ENCODE assay signal across 17 cellular contexts in the genomic region with DNA sequence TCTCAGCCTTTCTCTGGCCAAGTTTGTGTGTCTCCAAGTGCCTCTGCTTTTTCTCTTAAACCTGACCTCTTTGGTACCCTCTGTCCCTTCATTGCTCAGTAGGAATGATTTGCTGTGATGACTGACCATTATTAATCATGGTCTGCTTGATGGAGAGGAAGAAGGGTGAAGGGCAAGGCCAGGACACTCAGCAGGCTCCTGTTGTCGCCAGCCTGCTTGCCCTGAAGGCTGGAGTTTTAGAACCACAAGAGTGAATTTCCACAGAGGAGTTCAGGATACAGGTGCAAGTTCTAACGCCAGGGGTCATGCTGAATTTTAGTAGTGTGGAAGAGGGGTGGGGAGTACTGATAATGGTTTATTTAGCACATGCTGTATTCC. TPM values are rescaled to one million over a fixed set of nuclear protein-coding genes. Genes with fewer than 3 reads are reported as not detected.
DNase-seq lines count a peak whose midpoint lies in the region; ATAC-seq, FAIRE-seq and TF ChIP-seq lines count a peak whose summit lies in the region.
"Had no signal": no experiment of that assay in that cellular context is flagged by ENCODE, and none has a peak within 500 bp of the region (broad histone marks: within the 10 kb centered on the region; RNA-seq: fewer than 3 reads in every experiment).

No MANE protein-coding gene starts in this region.

- peak; percentile 15 for FAIRE-seq in K562 (lab: Jason Lieb, UNC)
- FAIRE-seq: A204.1 had no signal

- H3K4me2 ChIP-seq in K562 (ENCODE audit: insufficient read depth, low read length) = 0 out of 2 replicates have a peak overlapping the region, but pooled peaks have one; percentile 49

- no peak overlapping the region for H2AFZ ChIP-seq in K562 (ENCODE audit: low read depth, low read length)

- no peak for TF ChIP-seq RAD21 in K562 (CRISPR knock-in tag; conservative IDR thresholded peaks at IDR 0.05 in 1 of 2, IDR thresholded peaks at IDR 0.05 in 1 of 2)

- WGBS in K562 (ENCODE audit: insufficient coverage, low coverage, missing lambda C conversion rate) = 56% methylated on average over 2 of the region's 2 CpGs

- no peaks in the 10 kb centered on the region for H3K9me3 Mint-ChIP-seq in activated CD4-positive, alpha-beta memory T cell treated with anti-CD3 and anti-CD28 coated beads for 36 hours
- H3K9me3 Mint-ChIP-seq in activated CD4-positive, alpha-beta memory T cell treated with anti-CD3 and anti-CD28 coated beads, Interleukin-2, amount 10 ng/mL, durations not matched to agents 7 days and 5 days = no peaks in the 10 kb centered on the region
- no peaks in the 10 kb centered on the region for H3K9me3 Mint-ChIP-seq in type B pancreatic cell
- H3K9me3 Mint-ChIP-seq: activated naive CD4-positive, alpha-beta T cell treated with anti-CD3 and anti-CD28 coated beads, Interleukin-2, amount 10 ng/mL, durations not matched to agents 7 days and 5 days; stimulated activated naive CD8-positive, alpha-beta T cell treated with anti-CD3 and anti-CD28 coated beads, Interleukin-15, amount 100 ng/mL, for 72 hours had no signal

- CTCF ChIA-PET in activated CD4-positive, alpha-beta memory T cell treated with anti-CD3 and anti-CD28 coated beads for 36 hours (lab: Charles Lee) = interaction anchor here (1.0 to 14.5 kb wide), 2 partner anchors 17 to 21 kb away, joined by 3 to 319 read pairs; no protein-coding TSS in a partner anchor
- CTCF ChIA-PET in activated CD4-positive, alpha-beta memory T cell treated with anti-CD3 and anti-CD28 coated beads, Interleukin-2, amount 10 ng/mL, durations not matched to agents 7 days and 5 days (lab: Charles Lee) = interaction anchor here (11.8 kb wide), 1 partner anchor 21 kb away, joined by 282 read pairs; no protein-coding TSS in a partner anchor
- CTCF ChIA-PET in K562 (lab: Yijun Ruan, JAX; ENCODE audit: low intra/inter-chr PET ratio) = no interaction called here

- peak overlapping the region; percentile 3 for H3K27ac Mint-ChIP-seq in activated CD4-positive, alpha-beta memory T cell treated with anti-CD3 and anti-CD28 coated beads for 36 hours
- no peak overlapping the region for H3K27ac Mint-ChIP-seq in activated CD4-positive, alpha-beta memory T cell treated with anti-CD3 and anti-CD28 coated beads, Interleukin-2, amount 10 ng/mL, durations not matched to agents 7 days and 5 days
- no peak overlapping the region for H3K27ac Mint-ChIP-seq in type B pancreatic cell
- H3K27ac Mint-ChIP-seq: activated naive CD4-positive, alpha-beta T cell treated with anti-CD3 and anti-CD28 coated beads, Interleukin-2, amount 10 ng/mL, durations not matched to agents 7 days and 5 days; stimulated activated naive CD8-positive, alpha-beta T cell treated with anti-CD3 and anti-CD28 coated beads, Interleukin-15, amount 100 ng/mL, for 72 hours had no signal

- no peak for TF ChIP-seq POLR2A in K562 (conservative IDR thresholded peaks at IDR 0.05)

- no peak overlapping the region for H3K4me3 Mint-ChIP-seq in activated CD4-positive, alpha-beta memory T cell treated with anti-CD3 and anti-CD28 coated beads for 36 hours
- no peak overlapping the region for H3K4me3 Mint-ChIP-seq in activated CD4-positive, alpha-beta memory T cell treated with anti-CD3 and anti-CD28 coated beads, Interleukin-2, amount 10 ng/mL, durations not matched to agents 7 days and 5 days
- peak overlapping the region; percentile 12 for H3K4me3 Mint-ChIP-seq in type B pancreatic cell
- H3K4me3 Mint-ChIP-seq: activated naive CD4-positive, alpha-beta T cell treated with anti-CD3 and anti-CD28 coated beads, Interleukin-2, amount 10 ng/mL, durations not matched to agents 7 days and 5 days; stimulated activated naive CD8-positive, alpha-beta T cell treated with anti-CD3 and anti-CD28 coated beads, Interleukin-15, amount 100 ng/mL, for 72 hours had no signal

- POLR2A ChIA-PET in activated CD4-positive, alpha-beta memory T cell treated with anti-CD3 and anti-CD28 coated beads for 36 hours (lab: Charles Lee) = no interaction called here
- POLR2A ChIA-PET in activated CD4-positive, alpha-beta memory T cell treated with anti-CD3 and anti-CD28 coated beads, Interleukin-2, amount 10 ng/mL, durations not matched to agents 7 days and 5 days (lab: Charles Lee) = interaction anchor here (1.1 to 1.6 kb wide), 2 partner anchors 10 to 77 kb away, joined by 5 to 8 read pairs; no protein-coding TSS in a partner anchor
- POLR2A ChIA-PET in K562 (lab: Yijun Ruan, JAX) = interaction anchor here (1.1 to 1.5 kb wide), 2 partner anchors 13 to 23 kb away, joined by 4 to 5 read pairs; no protein-coding TSS in a partner anchor

- intact Hi-C loops in activated CD4-positive, alpha-beta memory T cell treated with anti-CD3 and anti-CD28 coated beads for 36 hours (cut with micrococcal nuclease) = no loop called here
- intact Hi-C loops in K562 (cut with micrococcal nuclease) = no loop called here

- no peak for TF ChIP-seq EP300 in K562 (IDR thresholded peaks at IDR 0.05; ENCODE audit: low read length)

- in situ Hi-C loops in K562 (cut with MboI) = no loop called here
- in situ Hi-C loops in KBM-7 (cut with MboI; ENCODE audit: low pct_unique_long_range_greater_than_20kb, low sequenced_read_pairs) = no loop called here

- H3K4me1 ChIP-seq in K562 (replicated peaks in 1 of 2; ENCODE audit: control insufficient read depth in 2 of 2, insufficient read depth in 2 of 2, low read length in 2 of 2) (peaks cover 51 to 68% of the 10 kb centered on the region in 2 experiments), muscle layer of duodenum (ENCODE audit: control insufficient read depth in 1 of 2, insufficient read depth in 2 of 2, low read length in 2 of 2) (peaks cover 9 to 21% of the 10 kb centered on the region in 2 donors)

- peaks cover 28% of the 10 kb centered on the region for H3K79me2 ChIP-seq in K562 (ENCODE audit: control insufficient read depth, insufficient read depth, low read length)

- no peaks in the 10 kb centered on the region for H4K20me1 ChIP-seq in K562 (replicated peaks; ENCODE audit: control insufficient read depth, insufficient read depth, low read length)

- no peak for TF ChIP-seq CTCF in K562 (IDR thresholded peaks at IDR 0.05 in 2 of 3, conservative IDR thresholded peaks at IDR 0.05 in 1 of 3; ENCODE audit: insufficient read depth in 2 of 3, low read depth in 1 of 3, low read length in 3 of 3)
- TF ChIP-seq CTCF in type B pancreatic cell (conservative IDR thresholded peaks at IDR 0.05) = no peak

- no TSS peak for BruUV-seq in K562 (replicated peaks; lab: Mats Ljungman, UMichigan)

- H3K9me1 ChIP-seq in K562 (ENCODE audit: control insufficient read depth, insufficient read depth, low read length) = no peaks in the 10 kb centered on the region

- no peak for ATAC-seq in K562
- ATAC-seq: right lobe of liver; stimulated activated naive CD8-positive, alpha-beta T cell treated with anti-CD3 and anti-CD28 coated beads, Interleukin-15, amount 100 ng/mL, for 72 hours had no signal

- H3K4me1 Mint-ChIP-seq in activated CD4-positive, alpha-beta memory T cell treated with anti-CD3 and anti-CD28 coated beads for 36 hours (ENCODE audit: low read depth) = peaks cover 23% of the 10 kb centered on the region
- peaks cover 34% of the 10 kb centered on the region for H3K4me1 Mint-ChIP-seq in activated CD4-positive, alpha-beta memory T cell treated with anti-CD3 and anti-CD28 coated beads, Interleukin-2, amount 10 ng/mL, durations not matched to agents 7 days and 5 days
- H3K4me1 Mint-ChIP-seq in type B pancreatic cell (ENCODE audit: unreplicated experiment) = peaks cover 41% of the 10 kb centered on the region

- no peaks in the 10 kb centered on the region for H3K9me3 ChIP-seq in K562 (replicated peaks; ENCODE audit: control insufficient read depth, insufficient read depth, low read depth, low read length)
- H3K9me3 ChIP-seq in muscle layer of duodenum (ENCODE audit: control insufficient read depth in 1 of 2, low read length in 2 of 2) = no peaks in the 10 kb centered on the region
- H3K9me3 ChIP-seq: mucosa of descending colon, right lobe of liver had no signal

- H3K27ac ChIP-seq in K562 (ENCODE audit: extremely low read depth, low read depth, low read length) = peak overlapping the region; percentile 88; the same call in 1 of the 3 replicates
- H3K27ac ChIP-seq in muscle layer of duodenum (ENCODE audit: low read length) = peak overlapping the region; percentile 95
- H3K27ac ChIP-seq: right lobe of liver had no signal

- H3K27me3 Mint-ChIP-seq in activated CD4-positive, alpha-beta memory T cell treated with anti-CD3 and anti-CD28 coated beads for 36 hours = peaks cover 2% of the 10 kb centered on the region
- peaks cover 51% of the 10 kb centered on the region for H3K27me3 Mint-ChIP-seq in activated CD4-positive, alpha-beta memory T cell treated with anti-CD3 and anti-CD28 coated beads, Interleukin-2, amount 10 ng/mL, durations not matched to agents 7 days and 5 days
- peaks cover 77% of the 10 kb centered on the region for H3K27me3 Mint-ChIP-seq in type B pancreatic cell
- H3K27me3 Mint-ChIP-seq: stimulated activated naive CD8-positive, alpha-beta T cell treated with anti-CD3 and anti-CD28 coated beads, Interleukin-15, amount 100 ng/mL, for 72 hours had no signal

- no peaks in the 10 kb centered on the region for H3K27me3 ChIP-seq in K562 (ENCODE audit: control insufficient read depth in 2 of 2, insufficient read depth in 2 of 2, low read length in 2 of 2)
- H3K27me3 ChIP-seq in muscle layer of duodenum (ENCODE audit: low read depth, low read length) = no peaks in the 10 kb centered on the region
- H3K27me3 ChIP-seq: right lobe of liver had no signal

- H3K9ac ChIP-seq in K562 (ENCODE audit: insufficient read depth in 1 of 2, low read depth in 2 of 2, low read length in 2 of 2) = no peak overlapping the region

- no peak for DNase-seq in activated CD4-positive, alpha-beta memory T cell treated with anti-CD3 and anti-CD28 coated beads for 36 hours
- DNase-seq in activated CD4-positive, alpha-beta memory T cell treated with anti-CD3 and anti-CD28 coated beads, Interleukin-2, amount 10 ng/mL, durations not matched to agents 7 days and 5 days = no peak
- DNase-seq in K562 (ENCODE audit: extremely low read depth in 1 of 4, low spot score in 3 of 4) = no peak
- DNase-seq in type B pancreatic cell (ENCODE audit: extremely low spot score, unreplicated experiment) = no peak
- no peak for DNase-seq in KBM-7
- no peak for DNase-seq in activated CD4-positive, alpha-beta T cell treated with anti-CD3 and anti-CD28 coated beads, Interleukin-2, amount 50 U/mL, for 4 hours
- DNase-seq in germinal center (ENCODE audit: low spot score) = no peak
- DNase-seq: activated naive CD4-positive, alpha-beta T cell treated with anti-CD3 and anti-CD28 coated beads, Interleukin-2, amount 10 ng/mL, durations not matched to agents 7 days and 5 days; DMS153; mucosa of descending colon; NCI-H1092; NCI-H446; right lobe of liver; stimulated activated naive CD8-positive, alpha-beta T cell treated with anti-CD3 and anti-CD28 coated beads, Interleukin-15, amount 100 ng/mL, for 72 hours had no signal

- H3K36me3 Mint-ChIP-seq in activated CD4-positive, alpha-beta memory T cell treated with anti-CD3 and anti-CD28 coated beads for 36 hours = peaks cover 3% of the 10 kb centered on the region
- peaks cover 16% of the 10 kb centered on the region for H3K36me3 Mint-ChIP-seq in activated CD4-positive, alpha-beta memory T cell treated with anti-CD3 and anti-CD28 coated beads, Interleukin-2, amount 10 ng/mL, durations not matched to agents 7 days and 5 days (ENCODE audit: low read depth)
- H3K36me3 Mint-ChIP-seq in type B pancreatic cell = no peaks in the 10 kb centered on the region

- H3K36me3 ChIP-seq in K562 (ENCODE audit: control insufficient read depth, insufficient read depth, low read length) (peaks cover 1% of the 10 kb centered on the region; the same call in 1 of the 3 replicates), muscle layer of duodenum (ENCODE audit: control insufficient read depth in 1 of 2, insufficient read depth in 2 of 2, low read length in 2 of 2) (peaks cover 0 to 28% of the 10 kb centered on the region in 2 donors)
- H3K36me3 ChIP-seq: right lobe of liver had no signal

- H3K4me3 ChIP-seq in K562 = no peak overlapping the region
- H3K4me3 ChIP-seq in muscle layer of duodenum (ENCODE audit: low read depth in 1 of 2, low read length in 2 of 2) = peak overlapping the region in 1 of 2 donors; percentile 14
- H3K4me3 ChIP-seq: mucosa of descending colon, right lobe of liver had no signal

RNA-seq across cellular contexts. Expression of gene ITGA5, which starts 2.8 kb away (rescaled TPM):
- total RNA-seq in activated CD4-positive, alpha-beta memory T cell treated with anti-CD3 and anti-CD28 coated beads for 36 hours = 10 to 100 TPM; 33.8 to 34.9 TPM
- total RNA-seq in activated CD4-positive, alpha-beta memory T cell treated with anti-CD3 and anti-CD28 coated beads, Interleukin-2, amount 10 ng/mL, durations not matched to agents 7 days and 5 days = 100 to 1,000 TPM; 102 to 107 TPM
- total RNA-seq in K562 (2011; cell fraction: chromatin; rRNA removed; ENCODE audit: low replicate concordance) = 326 and 672 TPM in 2 replicates
- total RNA-seq in K562 (2011; cell fraction: nucleolus; rRNA removed) = 425 and 592 TPM in 2 replicates
- 368 and 393 TPM in 2 replicates for total RNA-seq in K562 (2011; cell fraction: nucleoplasm; rRNA removed)
- total RNA-seq in K562 (2014; rRNA removed) = 47.4 and 59.0 TPM in 2 replicates
- 41.7 and 49.0 TPM in 2 replicates for total RNA-seq in K562 (2014; rRNA removed; fragmentation: Illumina TruSeq; extraction: Trizol)
- 33.7 and 34.5 TPM in 2 replicates for total RNA-seq in K562 (2015; rRNA removed; fragmentation: Illumina TruSeq; extraction: Trizol)
- 71.0 and 75.2 TPM in 2 replicates for total RNA-seq in K562 (2021)
- 55.5 and 114 TPM in 2 replicates for polyA plus RNA-seq in K562 (2011; rRNA removed)
- 44.7 and 52.4 TPM in 2 replicates for polyA plus RNA-seq in K562 (2011; cell fraction: cytosol; rRNA removed)
- 273 and 364 TPM in 2 replicates for polyA plus RNA-seq in K562 (2011; cell fraction: nucleus; rRNA removed)
- polyA plus RNA-seq in K562 (2012) = 58.8 and 103 TPM in 2 replicates
- polyA plus RNA-seq in K562 (2014; fragmentation: Illumina TruSeq; extraction: Trizol) = 82.1 and 82.8 TPM in 2 replicates
- polyA plus RNA-seq in K562 (2014; fragmentation: Nextera tagmentation; extraction: Ambion mirVana) = 1 to 10 TPM; 9.1 to 9.2 TPM
- 34.0 and 36.0 TPM in 2 replicates for polyA plus RNA-seq in K562 (2014; rRNA removed)
- polyA minus RNA-seq in K562 (2011; rRNA and poly(A)+ RNA removed) = 104 and 113 TPM in 2 replicates
- 72.0 and 119 TPM in 2 replicates for polyA minus RNA-seq in K562 (2011; cell fraction: cytosol; rRNA and poly(A)+ RNA removed)
- polyA minus RNA-seq in K562 (2011; cell fraction: nucleus; rRNA and poly(A)+ RNA removed) = 150 and 186 TPM in 2 replicates
- 2.5 and 25.9 TPM in 2 replicates for total RNA-seq in type B pancreatic cell (ENCODE audit: low replicate concordance)

RNA-seq across cellular contexts. Expression of gene ZNF385A, which starts 37.3 kb away (rescaled TPM):
- 1 to 10 TPM; 1.3 TPM for total RNA-seq in activated CD4-positive, alpha-beta memory T cell treated with anti-CD3 and anti-CD28 coated beads for 36 hours
- total RNA-seq in activated CD4-positive, alpha-beta memory T cell treated with anti-CD3 and anti-CD28 coated beads, Interleukin-2, amount 10 ng/mL, durations not matched to agents 7 days and 5 days = 1 to 10 TPM in 1 of 2 experiments, under 1 TPM in 1; 0.38 to 1.2 TPM
- 8.1 and 25.0 TPM in 2 replicates for total RNA-seq in K562 (2011; cell fraction: chromatin; rRNA removed; ENCODE audit: low replicate concordance)
- total RNA-seq in K562 (2011; cell fraction: nucleolus; rRNA removed) = 9.7 and 11.1 TPM in 2 replicates
- 9.7 and 11.8 TPM in 2 replicates for total RNA-seq in K562 (2011; cell fraction: nucleoplasm; rRNA removed)
- total RNA-seq in K562 (2014; rRNA removed) (15.9 and 17.7 TPM in 2 replicates), K562 (2014; rRNA removed; fragmentation: Illumina TruSeq; extraction: Trizol) (3.5 and 3.7 TPM in 2 replicates), K562 (2015; rRNA removed; fragmentation: Illumina TruSeq; extraction: Trizol) (5.9 and 8.7 TPM in 2 replicates), K562 (2021) (96.5 and 111 TPM in 2 replicates), type B pancreatic cell (ENCODE audit: low replicate concordance) (29.5 and 47.3 TPM in 2 replicates)
- polyA plus RNA-seq in K562 (2011; rRNA removed) (7.7 and 15.6 TPM in 2 replicates), K562 (2014; fragmentation: Illumina TruSeq; extraction: Trizol) (65.7 and 88.2 TPM in 2 replicates), K562 (2014; fragmentation: Nextera tagmentation; extraction: Ambion mirVana) (1 to 10 TPM; 1.0 TPM), K562 (2014; rRNA removed) (30.3 and 34.6 TPM in 2 replicates)
- polyA plus RNA-seq in K562 (2011; cell fraction: cytosol; rRNA removed) = 11.8 and 25.5 TPM in 2 replicates
- 15.0 and 32.1 TPM in 2 replicates for polyA plus RNA-seq in K562 (2011; cell fraction: nucleus; rRNA removed)
- polyA plus RNA-seq in K562 (2012) = 35.9 and 43.9 TPM in 2 replicates
- 4.7 and 6.3 TPM in 2 replicates for polyA minus RNA-seq in K562 (2011; rRNA and poly(A)+ RNA removed)
- 31.2 and 48.8 TPM in 2 replicates for polyA minus RNA-seq in K562 (2011; cell fraction: cytosol; rRNA and poly(A)+ RNA removed)
- polyA minus RNA-seq in K562 (2011; cell fraction: nucleus; rRNA and poly(A)+ RNA removed) = 6.7 and 8.1 TPM in 2 replicates

RNA-seq across cellular contexts. Expression of gene GTSF1, which starts 51.5 kb away (rescaled TPM):
- 10 to 100 TPM; 11.3 to 13.0 TPM for total RNA-seq in activated CD4-positive, alpha-beta memory T cell treated with anti-CD3 and anti-CD28 coated beads for 36 hours
- total RNA-seq in activated CD4-positive, alpha-beta memory T cell treated with anti-CD3 and anti-CD28 coated beads, Interleukin-2, amount 10 ng/mL, durations not matched to agents 7 days and 5 days = 10 to 100 TPM; 14.9 to 16.4 TPM
- 171 and 231 TPM in 2 replicates for total RNA-seq in K562 (2011; cell fraction: chromatin; rRNA removed; ENCODE audit: low replicate concordance)
- total RNA-seq in K562 (2011; cell fraction: nucleolus; rRNA removed) = 114 and 120 TPM in 2 replicates
- 142 and 195 TPM in 2 replicates for total RNA-seq in K562 (2011; cell fraction: nucleoplasm; rRNA removed)
- 247 and 289 TPM in 2 replicates for total RNA-seq in K562 (2014; rRNA removed)
- total RNA-seq in K562 (2014; rRNA removed; fragmentation: Illumina TruSeq; extraction: Trizol) = 426 and 493 TPM in 2 replicates
- 370 and 390 TPM in 2 replicates for total RNA-seq in K562 (2015; rRNA removed; fragmentation: Illumina TruSeq; extraction: Trizol)
- 275 and 293 TPM in 2 replicates for total RNA-seq in K562 (2021)
- polyA plus RNA-seq in K562 (2011; rRNA removed) = 755 and 772 TPM in 2 replicates
- 401 and 610 TPM in 2 replicates for polyA plus RNA-seq in K562 (2011; cell fraction: cytosol; rRNA removed)
- polyA plus RNA-seq in K562 (2011; cell fraction: nucleus; rRNA removed) = 280 and 410 TPM in 2 replicates
- polyA plus RNA-seq in K562 (2012) = 413 and 440 TPM in 2 replicates
- polyA plus RNA-seq in K562 (2014; fragmentation: Illumina TruSeq; extraction: Trizol) = 506 and 588 TPM in 2 replicates
- 1,000 to 10,000 TPM; 1,162 to 1,335 TPM for polyA plus RNA-seq in K562 (2014; fragmentation: Nextera tagmentation; extraction: Ambion mirVana)
- 490 and 525 TPM in 2 replicates for polyA plus RNA-seq in K562 (2014; rRNA removed)
- polyA minus RNA-seq in K562 (2011; rRNA and poly(A)+ RNA removed) = 316 and 357 TPM in 2 replicates
- 105 and 110 TPM in 2 replicates for polyA minus RNA-seq in K562 (2011; cell fraction: cytosol; rRNA and poly(A)+ RNA removed)
- 61.3 and 121 TPM in 2 replicates for polyA minus RNA-seq in K562 (2011; cell fraction: nucleus; rRNA and poly(A)+ RNA removed)
- total RNA-seq in type B pancreatic cell (ENCODE audit: low replicate concordance) = not detected in 2 replicates
- total RNA-seq: cerebellum, mucosa of descending colon had no signal

RNA-seq across cellular contexts. Expression of gene GPR84, which starts 57.6 kb away (rescaled TPM):
- 1 to 10 TPM; 2.4 to 2.6 TPM for total RNA-seq in activated CD4-positive, alpha-beta memory T cell treated with anti-CD3 and anti-CD28 coated beads for 36 hours
- total RNA-seq in activated CD4-positive, alpha-beta memory T cell treated with anti-CD3 and anti-CD28 coated beads, Interleukin-2, amount 10 ng/mL, durations not matched to agents 7 days and 5 days = under 1 TPM; 0.18 to 0.25 TPM
- 0.48 and 1.8 TPM in 2 replicates for total RNA-seq in K562 (2011; cell fraction: chromatin; rRNA removed; ENCODE audit: low replicate concordance)
- 0.13 and 0.17 TPM in 2 replicates for total RNA-seq in K562 (2011; cell fraction: nucleolus; rRNA removed)
- 0.44 and 0.69 TPM in 2 replicates for total RNA-seq in K562 (2011; cell fraction: nucleoplasm; rRNA removed)
- total RNA-seq in K562 (2014; rRNA removed) (0.16 TPM in 1 of 2 replicates, not detected in the other), K562 (2014; rRNA removed; fragmentation: Illumina TruSeq; extraction: Trizol) (0.11 TPM in 1 of 2 replicates, not detected in the other), K562 (2015; rRNA removed; fragmentation: Illumina TruSeq; extraction: Trizol) (not detected in 2 replicates), K562 (2021) (not detected in 2 replicates), type B pancreatic cell (ENCODE audit: low replicate concordance) (not detected in 2 replicates)
- polyA plus RNA-seq in K562 (2011; rRNA removed) (0.16 TPM in 1 of 2 replicates, not detected in the other), K562 (2014; fragmentation: Illumina TruSeq; extraction: Trizol) (0.10 TPM in 1 of 2 replicates, not detected in the other), K562 (2014; fragmentation: Nextera tagmentation; extraction: Ambion mirVana) (under 1 TPM; 0.07 to 0.18 TPM), K562 (2014; rRNA removed) (not detected in 2 replicates)
- polyA plus RNA-seq in K562 (2011; cell fraction: cytosol; rRNA removed) = not detected in 2 replicates
- 0.25 and 0.44 TPM in 2 replicates for polyA plus RNA-seq in K562 (2011; cell fraction: nucleus; rRNA removed)
- 0.07 and 0.47 TPM in 2 replicates for polyA plus RNA-seq in K562 (2012)
- polyA minus RNA-seq in K562 (2011; rRNA and poly(A)+ RNA removed) = 0.12 TPM in 1 of 2 replicates, not detected in the other
- polyA minus RNA-seq in K562 (2011; cell fraction: cytosol; rRNA and poly(A)+ RNA removed) = not detected in 2 replicates
- 0.22 TPM in 1 of 2 replicates, not detected in the other for polyA minus RNA-seq in K562 (2011; cell fraction: nucleus; rRNA and poly(A)+ RNA removed)

Comparison
In these comparisons a context has a peak if more than half of its experiments do, and no peak if none do; other contexts are left out.
1. RNA of gene GTSF1, which starts 51.5 kb away (total RNA-seq): 114 to 493 TPM in K562; 14.9 to 16.4 TPM in activated CD4-positive, alpha-beta memory T cell treated with anti-CD3 and anti-CD28 coated beads, Interleukin-2, amount 10 ng/mL, durations not matched to agents 7 days and 5 days, 11.3 to 13.0 TPM in activated CD4-positive, alpha-beta memory T cell treated with anti-CD3 and anti-CD28 coated beads for 36 hours and not detected in type B pancreatic cell; every median in the first group is over 4 times any median in the second.